8 cellular contexts compared by ENCODE assay signal in the genomic region with DNA sequence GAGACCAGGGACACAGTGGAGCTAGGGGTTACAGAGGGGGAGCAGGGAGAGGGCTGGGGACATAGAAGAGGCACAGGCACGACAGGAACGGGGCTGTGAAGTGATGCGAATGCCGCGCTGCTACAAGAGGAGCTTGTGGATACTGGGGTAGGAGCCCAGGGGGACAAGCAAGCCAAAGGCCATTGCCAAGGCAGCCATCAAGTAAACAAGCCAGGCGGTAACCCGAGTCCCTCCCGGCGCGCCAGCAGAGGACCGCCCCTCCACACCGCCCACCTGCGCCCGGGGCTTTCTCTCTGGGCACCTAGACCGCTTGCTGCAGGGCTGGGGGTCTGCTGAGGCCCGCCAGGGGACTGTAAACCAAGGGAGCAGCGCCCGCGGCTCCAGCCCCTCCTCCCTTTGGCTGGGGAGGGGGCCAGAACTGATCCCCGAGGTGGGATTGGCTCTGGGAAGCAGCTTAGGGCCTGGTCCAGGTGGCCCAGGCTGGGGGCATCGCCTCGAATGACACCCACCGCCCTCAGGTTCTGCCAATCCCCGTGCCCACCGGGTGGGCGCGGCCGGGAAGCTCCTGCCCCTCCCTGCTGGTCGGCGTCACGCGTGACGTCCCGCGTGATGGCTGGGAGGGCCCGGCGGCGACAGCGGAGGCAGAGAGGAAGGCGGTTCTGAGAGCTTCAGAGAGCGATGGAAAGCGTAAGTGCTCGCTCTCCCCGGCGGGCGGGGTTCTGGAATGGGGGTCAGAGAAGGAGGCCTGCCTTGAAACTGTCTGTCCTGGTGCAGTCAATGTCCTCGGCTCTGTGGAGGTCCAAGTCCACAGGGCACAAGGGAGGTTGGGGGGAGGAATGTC. TPM values are rescaled to one million over a fixed set of nuclear protein-coding genes. Genes with fewer than 3 reads are reported as not detected.
DNase-seq lines count a peak whose midpoint lies in the region; ATAC-seq and TF ChIP-seq lines count a peak whose summit lies in the region.

No MANE protein-coding gene starts in this region.

- H3K4ac ChIP-seq in IMR-90 (ENCODE audit: low read depth, low read length) (peak overlapping the region; percentile 97), trophoblast cell (ENCODE audit: low read depth, low read length) (no peak overlapping the region)

- peaks cover 14% of the 10 kb centered on the region for H3K4me1 ChIP-seq in ES-I3 (ENCODE audit: insufficient read depth, low read length)
- peaks cover 2% of the 10 kb centered on the region for H3K4me1 ChIP-seq in IMR-90 (ENCODE audit: control insufficient read depth, insufficient read depth, low read length)
- peaks cover 0 to 39% (median 20%) of the 10 kb centered on the region in 12 donors for H3K4me1 ChIP-seq in heart left ventricle
- peaks cover 17 to 25% of the 10 kb centered on the region in 2 experiments for H3K4me1 ChIP-seq in trophoblast cell (ENCODE audit: control insufficient read depth in 1 of 2, insufficient read depth in 2 of 2, low read length in 2 of 2)
- peaks cover 22 to 36% of the 10 kb centered on the region in 2 donors for H3K4me1 ChIP-seq in thyroid gland

- H2AK5ac ChIP-seq in IMR-90 (ENCODE audit: low read depth, low read length) (peak overlapping the region; percentile 88), trophoblast cell (ENCODE audit: low read length) (no peak overlapping the region)

- peak overlapping the region; percentile 98 for H2AK9ac ChIP-seq in IMR-90 (replicated peaks; ENCODE audit: low read depth, low read length, poor library complexity)

- peak overlapping the region; percentile 93 for H3K56ac ChIP-seq in IMR-90 (ENCODE audit: extremely low read depth, insufficient read depth, low read length)

- H4K8ac ChIP-seq in IMR-90 (ENCODE audit: low read depth in 2 of 2, low read length in 2 of 2) (peak overlapping the region; percentile 75 to 84), trophoblast cell (ENCODE audit: low read depth, low read length) (peak overlapping the region; percentile 12)

- dilution Hi-C loops in IMR-90 (cut with HindIII; ENCODE audit: low sequenced_read_pairs, unreplicated experiment), result no loop called here

- peaks cover 2% of the 10 kb centered on the region; the same call in 1 of the 2 replicates for H3K9me1 ChIP-seq in IMR-90 (ENCODE audit: insufficient read depth, low read length)

- WGBS in IMR-90 (ENCODE audit: extremely low coverage in 2 of 2, insufficient read length in 1 of 2), 2 experiments, result 0% methylated on average over 11 of the region's 47 CpGs; no CpG with 5 or more reads in 1 of the 2 experiments
- 0 to 1% (median 0%) methylated on average over 46 to 47 of the region's 47 CpGs for WGBS in adipose tissue, 3 donors
- 0 to 1% (median 1%) methylated on average over 44 to 47 of the region's 47 CpGs for WGBS in heart left ventricle, 4 donors
- no CpG with 5 or more reads among the region's 47 CpGs for WGBS in trophoblast cell (ENCODE audit: extremely low coverage, insufficient coverage, insufficient read length)
- WGBS in thyroid gland, 2 donors, result 0% methylated on average over 11 to 42 of the region's 47 CpGs

- H2BK120ac ChIP-seq in IMR-90 (ENCODE audit: low read depth, low read length) (peak overlapping the region; percentile 86), trophoblast cell (ENCODE audit: insufficient read depth, low read length, poor library complexity) (peak overlapping the region; percentile 23)

- H3K27ac ChIP-seq in IMR-90 (ENCODE audit: insufficient read depth, low read length) (peak overlapping the region; percentile 87), adipose tissue (ENCODE audit: low read depth, low read length) (peak overlapping the region; percentile 71), heart left ventricle (peak overlapping the region; percentile 87 to 100 (median 95)), trophoblast cell (ENCODE audit: low read depth, low read length) (peak overlapping the region; percentile 66), thyroid gland (peak overlapping the region; percentile 94 to 99 (median 97))

- H3K9ac ChIP-seq in ES-I3 (ENCODE audit: low read depth, low read length) (peak overlapping the region; percentile 47; the same call in 1 of the 2 replicates), IMR-90 (ENCODE audit: low read depth, low read length) (peak overlapping the region; percentile 71), trophoblast cell (ENCODE audit: low read length) (peak overlapping the region; percentile 8)

- in situ Hi-C loops in IMR-90 (cut with MboI; ENCODE audit: low sequenced_read_pairs), result no loop called here

- peak overlapping the region; percentile 27; the same call in 2 of the 3 replicates for H2BK15ac ChIP-seq in IMR-90 (ENCODE audit: low read depth, low read length)

- TF ChIP-seq RAD21 in IMR-90 (IDR thresholded peaks at IDR 0.05; ENCODE audit: low read length), result no peak

- H3K9me3 ChIP-seq in ES-I3 (ENCODE audit: control insufficient read depth, insufficient read depth, low read length) (no peaks in the 10 kb centered on the region), IMR-90 (ENCODE audit: control insufficient read depth, insufficient read depth, low read length) (no peaks in the 10 kb centered on the region), heart left ventricle (no peaks in the 10 kb centered on the region), trophoblast cell (ENCODE audit: insufficient read depth, low read depth, low read length) (no peaks in the 10 kb centered on the region), thyroid gland (no peaks in the 10 kb centered on the region)

- peak overlapping the region; percentile 98 for H3K23ac ChIP-seq in IMR-90 (ENCODE audit: low read depth, low read length)
- H3K23ac ChIP-seq in trophoblast cell (ENCODE audit: low read length), result no peak overlapping the region

- H3K4me3 ChIP-seq in IMR-90 (ENCODE audit: insufficient read depth, low read depth, low read length) (peak overlapping the region; percentile 60), heart left ventricle (peak overlapping the region; percentile 57 to 94 (median 72)), trophoblast cell (ENCODE audit: low read depth, low read length) (peak overlapping the region; percentile 47), thyroid gland (replicated peaks in 1 of 3) (peak overlapping the region; percentile 24 to 84 (median 66))

- peak; percentile 63 for DNase-seq in IMR-90
- peak; percentile 84 for DNase-seq in T follicular helper cell (ENCODE audit: low read depth)
- DNase-seq in heart left ventricle, result peak; percentile 83 to 91 (median 90)
- peak; percentile 72 to 74 for DNase-seq in trophoblast cell
- DNase-seq in thyroid gland, result peak; percentile 75 to 79

- peak; percentile 10; the same call in 1 of the 2 replicates for TF ChIP-seq CTCF in IMR-90 (conservative IDR thresholded peaks at IDR 0.05; ENCODE audit: low read depth, low read length)
- TF ChIP-seq CTCF in heart left ventricle (IDR thresholded peaks at IDR 0.05), result peak in 1 of 12 donors; percentile 6
- no peak for TF ChIP-seq CTCF in thyroid gland (IDR thresholded peaks at IDR 0.05)

- intact Hi-C loops in IMR-90 (cut with micrococcal nuclease), result loop anchor here (5.0 kb wide), 1 partner anchor 35 kb away; no protein-coding TSS in a partner anchor
- intact Hi-C loops in heart left ventricle (cut with DNase I), result loop anchor here in 3 of 10 donors (5.0 kb wide), 3 partner anchors 35 to 45 kb away; partner anchors contain the start of genes LZTS2 (in 1 of the 3), MRPL43 (in 1 of the 3) and TWNK (in 1 of the 3)
- intact Hi-C loops in thyroid gland (cut with DNase I), result loop anchor here (5.0 kb wide), 1 partner anchor 35 kb away; no protein-coding TSS in a partner anchor

- peaks cover 35% of the 10 kb centered on the region for H4K20me1 ChIP-seq in IMR-90 (ENCODE audit: insufficient read depth, low read length)

- no TSS peak for BruUV-seq in IMR-90 (replicated peaks; lab: Mats Ljungman, UMichigan)

- no peak overlapping the region for H4K12ac ChIP-seq in trophoblast cell (ENCODE audit: low read depth, low read length)

- no peaks in the 10 kb centered on the region for H3K79me2 ChIP-seq in trophoblast cell (ENCODE audit: control insufficient read depth, insufficient read depth, low read length, poor library complexity)

- H2AFZ ChIP-seq in IMR-90 (replicated peaks; ENCODE audit: low read length, poor library complexity) (peak overlapping the region; percentile 99), trophoblast cell (ENCODE audit: insufficient read depth, low read length, poor library complexity) (peak overlapping the region; percentile 58)

- peak overlapping the region; percentile 58 for H3K18ac ChIP-seq in IMR-90 (ENCODE audit: low read depth, low read length)
- peak overlapping the region; percentile 17 for H3K18ac ChIP-seq in trophoblast cell (ENCODE audit: low read length)

- H2BK5ac ChIP-seq in IMR-90 (ENCODE audit: low read depth, low read length, poor library complexity, severe bottlenecking), result peak overlapping the region; percentile 89
- H2BK5ac ChIP-seq in trophoblast cell (ENCODE audit: low read depth, low read length, poor library complexity), result peak overlapping the region; percentile 34

- H3K36me3 ChIP-seq in ES-I3 (ENCODE audit: insufficient read depth, low read length) (no peaks in the 10 kb centered on the region), IMR-90 (ENCODE audit: control insufficient read depth, insufficient read depth, low read length) (peaks cover 24% of the 10 kb centered on the region), heart left ventricle (peaks cover 0 to 27% (median 26%) of the 10 kb centered on the region in 9 donors), trophoblast cell (ENCODE audit: control insufficient read depth in 1 of 2, insufficient read depth in 2 of 2, low read length in 2 of 2) (peaks cover 15 to 16% of the 10 kb centered on the region in 2 experiments), thyroid gland (peaks cover 6 to 12% of the 10 kb centered on the region in 2 donors)

- H3K14ac ChIP-seq in IMR-90 (replicated peaks; ENCODE audit: low read depth, low read length) (peak overlapping the region; percentile 99), trophoblast cell (ENCODE audit: low read length) (peak overlapping the region; percentile 29)

- POLR2A ChIA-PET in IMR-90 (lab: Charles Lee; ENCODE audit: unreplicated experiment), result interaction anchor here (1.4 kb wide), 1 partner anchor 11 kb away, joined by 6 read pairs; no protein-coding TSS in a partner anchor

- TF ChIP-seq POLR2A in IMR-90 (IDR thresholded peaks at IDR 0.05; ENCODE audit: low read depth, low read length) (no peak), heart left ventricle (IDR thresholded peaks at IDR 0.05) (peak in 1 of 2 donors; percentile 65), thyroid gland (IDR thresholded peaks at IDR 0.05) (peak; percentile 38 to 60)

- H3K27me3 ChIP-seq in IMR-90 (ENCODE audit: control insufficient read depth, insufficient read depth, low read length), result peaks cover 2% of the 10 kb centered on the region; the same call in 1 of the 2 replicates
- no peaks in the 10 kb centered on the region for H3K27me3 ChIP-seq in heart left ventricle
- H3K27me3 ChIP-seq in trophoblast cell (ENCODE audit: insufficient read depth, low read length), result no peaks in the 10 kb centered on the region
- no peaks in the 10 kb centered on the region for H3K27me3 ChIP-seq in thyroid gland

- H4K91ac ChIP-seq in IMR-90 (ENCODE audit: insufficient read depth, low read depth, low read length), result peak overlapping the region; percentile 89
- H4K91ac ChIP-seq in trophoblast cell (ENCODE audit: low read depth, low read length), result peak overlapping the region; percentile 64

- peak overlapping the region; percentile 52 for H4K5ac ChIP-seq in IMR-90 (ENCODE audit: low read depth, low read length)

- H3K4me2 ChIP-seq in IMR-90 (ENCODE audit: low read depth, low read length) (peak overlapping the region; percentile 83), trophoblast cell (ENCODE audit: low read length) (peak overlapping the region; percentile 82)

- peak overlapping the region; percentile 75 for H2BK20ac ChIP-seq in IMR-90 (ENCODE audit: low read depth, low read length)

- H3K79me1 ChIP-seq in IMR-90 (ENCODE audit: low read depth in 1 of 2, low read length in 2 of 2), result peaks cover 16 to 61% of the 10 kb centered on the region in 2 experiments; a peak in 3 of 4 replicates
- peaks cover 9% of the 10 kb centered on the region for H3K79me1 ChIP-seq in trophoblast cell (ENCODE audit: low read length)

- CTCF ChIA-PET in IMR-90 (lab: Yijun Ruan, JAX), result interaction anchor here (1.5 to 2.1 kb wide), 3 partner anchors 9 to 18 kb away, joined by 4 to 7 read pairs (median 6); no protein-coding TSS in a partner anchor

- H2BK12ac ChIP-seq in trophoblast cell (ENCODE audit: low read length), result peak overlapping the region; percentile 5

- ATAC-seq in IMR-90 (ENCODE audit: low read depth), result peak; percentile 68
- peak; percentile 49 to 82 (median 72) for ATAC-seq in heart left ventricle
- no peak for ATAC-seq in GM18873 (IDR thresholded peaks at IDR 0.05; ENCODE audit: low FRiP score, unreplicated experiment)

RNA-seq across cellular contexts. Expression of gene SFXN3, which starts 1.0 kb away (rescaled TPM):
- total RNA-seq in IMR-90 (2012; rRNA removed), result 53.3 and 64.7 TPM in 2 replicates
- 67.6 and 77.2 TPM in 2 replicates for polyA plus RNA-seq in IMR-90 (2012; rRNA removed)
- polyA plus RNA-seq in IMR-90 (2012; cell fraction: cytosol; rRNA removed), result 36.7 and 46.7 TPM in 2 replicates
- 417 and 427 TPM in 2 replicates for polyA plus RNA-seq in IMR-90 (2012; cell fraction: nucleus; rRNA removed; ENCODE audit: low replicate concordance)
- polyA plus RNA-seq in adipose tissue, result 10 to 100 TPM; 17.0 to 47.8 (median 27.0) TPM
- total RNA-seq in heart left ventricle, result 10 to 100 TPM; 12.1 to 37.4 (median 17.8) TPM
- 10 to 100 TPM; 11.7 to 23.5 TPM for polyA plus RNA-seq in heart left ventricle
- polyA plus RNA-seq in trophoblast cell (2013), result 20.6 and 20.8 TPM in 2 replicates
- total RNA-seq in thyroid gland, result 10 to 100 TPM; 35.8 to 56.8 (median 43.3) TPM

RNA-seq across cellular contexts. Expression of gene PDZD7, which starts 1.1 kb away (rescaled TPM):
- total RNA-seq in IMR-90 (2012; rRNA removed) (0.83 and 0.90 TPM in 2 replicates), heart left ventricle (under 1 TPM in 8 of 9 donors, not detected in 1; 0.09 to 0.97 (median 0.35) TPM), thyroid gland (1 to 10 TPM in 1 of 4 donors, under 1 TPM in 3; 0.24 to 1.1 (median 0.69) TPM)
- polyA plus RNA-seq in IMR-90 (2012; rRNA removed) (1.5 and 1.8 TPM in 2 replicates), adipose tissue (1 to 10 TPM in 2 of 3 donors, under 1 TPM in 1; 0.25 to 3.3 (median 2.3) TPM), heart left ventricle (under 1 TPM; 0.15 to 0.27 TPM)
- polyA plus RNA-seq in IMR-90 (2012; cell fraction: cytosol; rRNA removed), result 0.97 and 2.0 TPM in 2 replicates
- polyA plus RNA-seq in IMR-90 (2012; cell fraction: nucleus; rRNA removed; ENCODE audit: low replicate concordance), result 6.5 and 8.7 TPM in 2 replicates
- polyA plus RNA-seq in trophoblast cell (2013), result 0.68 and 0.79 TPM in 2 replicates

RNA-seq across cellular contexts. Expression of gene KAZALD1, which starts 29.8 kb away (rescaled TPM):
- 8.1 and 9.1 TPM in 2 replicates for total RNA-seq in IMR-90 (2012; rRNA removed)
- 18.6 and 18.7 TPM in 2 replicates for polyA plus RNA-seq in IMR-90 (2012; rRNA removed)
- 19.1 and 20.1 TPM in 2 replicates for polyA plus RNA-seq in IMR-90 (2012; cell fraction: cytosol; rRNA removed)
- polyA plus RNA-seq in IMR-90 (2012; cell fraction: nucleus; rRNA removed; ENCODE audit: low replicate concordance), result 20.7 and 36.8 TPM in 2 replicates
- polyA plus RNA-seq in adipose tissue, result 1 to 10 TPM; 1.2 to 9.2 (median 3.1) TPM
- total RNA-seq in heart left ventricle, result 10 to 100 TPM in 2 of 9 donors, 1 to 10 TPM in 7; 1.9 to 11.1 (median 6.1) TPM
- polyA plus RNA-seq in heart left ventricle, result 10 to 100 TPM in 1 of 2 donors, 1 to 10 TPM in 1; 10.0 to 10.6 TPM
- 1.6 and 1.7 TPM in 2 replicates for polyA plus RNA-seq in trophoblast cell (2013)
- 1 to 10 TPM; 3.1 to 9.9 (median 6.3) TPM for total RNA-seq in thyroid gland

RNA-seq across cellular contexts. Expression of gene LZTS2, which starts 32.4 kb away (rescaled TPM):
- total RNA-seq in IMR-90 (2012; rRNA removed) (17.8 and 19.2 TPM in 2 replicates), heart left ventricle (10 to 100 TPM; 33.7 to 93.0 (median 40.6) TPM), thyroid gland (100 to 1,000 TPM in 1 of 4 donors, 10 to 100 TPM in 3; 75.4 to 107 (median 88.1) TPM)
- polyA plus RNA-seq in IMR-90 (2012; rRNA removed) (101 and 108 TPM in 2 replicates), adipose tissue (100 to 1,000 TPM in 1 of 3 donors, 10 to 100 TPM in 2; 22.4 to 105 (median 91.5) TPM), heart left ventricle (10 to 100 TPM; 45.5 to 61.9 TPM)
- 62.9 and 107 TPM in 2 replicates for polyA plus RNA-seq in IMR-90 (2012; cell fraction: cytosol; rRNA removed)
- polyA plus RNA-seq in IMR-90 (2012; cell fraction: nucleus; rRNA removed; ENCODE audit: low replicate concordance), result 135 and 272 TPM in 2 replicates
- 57.1 and 58.4 TPM in 2 replicates for polyA plus RNA-seq in trophoblast cell (2013)

RNA-seq across cellular contexts. Expression of gene TWNK, which starts 44.7 kb away (rescaled TPM):
- 8.8 and 8.9 TPM in 2 replicates for total RNA-seq in IMR-90 (2012; rRNA removed)
- polyA plus RNA-seq in IMR-90 (2012; rRNA removed), result 7.5 and 7.7 TPM in 2 replicates
- polyA plus RNA-seq in IMR-90 (2012; cell fraction: cytosol; rRNA removed), result 3.0 and 6.6 TPM in 2 replicates
- 2.6 and 5.5 TPM in 2 replicates for polyA plus RNA-seq in IMR-90 (2012; cell fraction: nucleus; rRNA removed; ENCODE audit: low replicate concordance)
- polyA plus RNA-seq in adipose tissue, result 1 to 10 TPM; 3.7 to 9.0 (median 4.9) TPM
- 1 to 10 TPM; 4.7 to 7.6 (median 5.8) TPM for total RNA-seq in heart left ventricle
- polyA plus RNA-seq in heart left ventricle, result 1 to 10 TPM; 4.8 to 9.5 TPM
- polyA plus RNA-seq in trophoblast cell (2013), result 5.5 TPM in 2 replicates
- 1 to 10 TPM; 5.5 to 7.7 (median 6.8) TPM for total RNA-seq in thyroid gland

Comparison
In these comparisons a context has a peak if more than half of its experiments do, and no peak if none do; other contexts are left out.
1. H3K9ac ChIP-seq: peak in every context shown above with its lines; median percentile 71 in IMR-90; 47 in ES-I3; 8 in trophoblast cell.